ENCODE assay signal across 11 cellular contexts in the genomic region with DNA sequence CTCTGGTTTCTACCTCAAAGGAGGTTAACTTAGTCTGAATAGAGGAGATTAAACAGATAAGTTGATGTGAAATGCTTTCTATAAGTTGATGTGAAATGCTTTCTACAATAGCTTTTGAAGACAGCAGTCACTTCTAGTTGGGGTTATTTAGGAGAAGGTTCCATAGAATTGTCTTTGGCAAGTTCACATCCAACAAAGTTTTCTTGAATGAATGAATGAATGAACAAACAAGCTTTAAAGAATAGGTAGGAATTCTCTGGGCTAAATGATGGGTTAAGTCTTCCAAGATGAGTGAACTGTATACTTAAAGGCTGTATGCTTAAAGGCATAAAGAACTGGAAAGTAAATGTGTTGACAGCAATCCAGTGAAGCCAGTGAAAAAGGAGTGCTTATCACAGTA. TPM values are rescaled to one million over a fixed set of nuclear protein-coding genes. Genes with fewer than 3 reads are reported as not detected.
DNase-seq lines count a peak whose midpoint lies in the region; ATAC-seq and TF ChIP-seq lines count a peak whose summit lies in the region.
"Had no signal": no experiment of that assay in that cellular context is flagged by ENCODE, and none has a peak within 500 bp of the region (broad histone marks: within the 10 kb centered on the region; RNA-seq: fewer than 3 reads in every experiment).

No MANE protein-coding gene starts in this region.

- H3K4me1 ChIP-seq in right cardiac atrium (ENCODE audit: control insufficient read depth, insufficient read depth, low read length): peaks cover 2% of the 10 kb centered on the region
- H3K4me1 ChIP-seq in heart right ventricle: peaks cover 10 to 53% (median 39%) of the 10 kb centered on the region in 9 donors
- peaks cover 16% of the 10 kb centered on the region for H3K4me1 ChIP-seq in hepatocyte (ENCODE audit: insufficient read depth)

- no peaks in the 10 kb centered on the region for H3K9me3 ChIP-seq in right cardiac atrium (ENCODE audit: control insufficient read depth, low read length)
- no peaks in the 10 kb centered on the region for H3K9me3 ChIP-seq in heart right ventricle
- H3K9me3 ChIP-seq in hepatocyte (ENCODE audit: low read depth): no peaks in the 10 kb centered on the region
- H3K9me3 ChIP-seq: neutrophil had no signal

- H3K4me1 Mint-ChIP-seq in activated T-helper 1 cell treated with anti-CD3 and anti-CD28 coated beads, Interleukin-12 subunit alpha, Interleukin-12 subunit beta, Interleukin-2, Interleukin-4 antibody, amounts not matched to agents 30 ng/mL and 10 ng/mL and 1 ng/mL, durations not matched to agents 14 hours and 24 hours and 36 hours (ENCODE audit: low read depth): peaks cover 58% of the 10 kb centered on the region
- peaks cover 17% of the 10 kb centered on the region for H3K4me1 Mint-ChIP-seq in type B pancreatic cell (ENCODE audit: unreplicated experiment)

- DNase-seq in right cardiac atrium (no peak), heart right ventricle (no peak), hepatocyte (ENCODE audit: low spot score) (no peak), type B pancreatic cell (ENCODE audit: extremely low spot score, unreplicated experiment) (no peak), NCI-H146 (lab: John Stamatoyannopoulos, UW) (no peak), iPS-NIHi7 (ENCODE audit: extremely low spot score) (no peak)
- DNase-seq in activated T-helper 1 cell treated with anti-CD3 and anti-CD28 coated beads, Interleukin-12 subunit alpha, Interleukin-12 subunit beta, Interleukin-2, Interleukin-4 antibody, amounts not matched to agents 30 ng/mL and 10 ng/mL and 1 ng/mL, durations not matched to agents 14 hours and 24 hours and 36 hours (ENCODE audit: low spot score): no peak
- DNase-seq: activated CD4-positive, alpha-beta T cell treated with anti-CD3 and anti-CD28 coated beads, Interleukin-2, amount 50 U/mL, for 4 hours; NCI-H510A had no signal

- H3K4me3 ChIP-seq in right cardiac atrium (ENCODE audit: low read length) (peak overlapping the region; percentile 19), heart right ventricle (peak overlapping the region in 4 of 10 donors; percentile 63 to 91 (median 70)), hepatocyte (no peak overlapping the region)

- H3K4me3 Mint-ChIP-seq in activated T-helper 1 cell treated with anti-CD3 and anti-CD28 coated beads, Interleukin-12 subunit alpha, Interleukin-12 subunit beta, Interleukin-2, Interleukin-4 antibody, amounts not matched to agents 30 ng/mL and 10 ng/mL and 1 ng/mL, durations not matched to agents 14 hours and 24 hours and 36 hours: peak overlapping the region; percentile 92
- H3K4me3 Mint-ChIP-seq in type B pancreatic cell: peak overlapping the region; percentile 94

- peaks cover 15% of the 10 kb centered on the region for H3K36me3 Mint-ChIP-seq in activated T-helper 1 cell treated with anti-CD3 and anti-CD28 coated beads, Interleukin-12 subunit alpha, Interleukin-12 subunit beta, Interleukin-2, Interleukin-4 antibody, amounts not matched to agents 30 ng/mL and 10 ng/mL and 1 ng/mL, durations not matched to agents 14 hours and 24 hours and 36 hours (ENCODE audit: low read depth)
- H3K36me3 Mint-ChIP-seq in type B pancreatic cell: peaks cover 5% of the 10 kb centered on the region

- no peaks in the 10 kb centered on the region for H3K9me3 Mint-ChIP-seq in activated T-helper 1 cell treated with anti-CD3 and anti-CD28 coated beads, Interleukin-12 subunit alpha, Interleukin-12 subunit beta, Interleukin-2, Interleukin-4 antibody, amounts not matched to agents 30 ng/mL and 10 ng/mL and 1 ng/mL, durations not matched to agents 14 hours and 24 hours and 36 hours
- no peaks in the 10 kb centered on the region for H3K9me3 Mint-ChIP-seq in type B pancreatic cell

- no peak overlapping the region for H2AFZ ChIP-seq in hepatocyte

- H3K27me3 ChIP-seq in right cardiac atrium (ENCODE audit: control insufficient read depth, insufficient read depth): no peaks in the 10 kb centered on the region
- no peaks in the 10 kb centered on the region for H3K27me3 ChIP-seq in heart right ventricle
- no peaks in the 10 kb centered on the region for H3K27me3 ChIP-seq in hepatocyte
- H3K27me3 ChIP-seq: neutrophil had no signal

- intact Hi-C loops in right cardiac atrium (cut with DNase I): loop anchor here in 2 of 4 donors (5.0 to 10.0 kb wide), 2 partner anchors 316 to 649 kb away; a partner anchor contains a TSS
- intact Hi-C loops in heart right ventricle (cut with DNase I): loop anchor here in 6 of 10 donors (2.0 to 10.0 kb wide), 7 partner anchors 19 to 649 kb away; a partner anchor contains a TSS
- intact Hi-C loops in activated T-helper 1 cell treated with anti-CD3 and anti-CD28 coated beads, Interleukin-12 subunit alpha, Interleukin-12 subunit beta, Interleukin-2, Interleukin-4 antibody, amounts not matched to agents 30 ng/mL and 10 ng/mL and 1 ng/mL, durations not matched to agents 14 hours and 24 hours and 36 hours (cut with micrococcal nuclease): loop anchor here (2.0 to 5.0 kb wide), 7 partner anchors 17 to 651 kb away; no protein-coding TSS in a partner anchor

- no peak overlapping the region for H3K27ac ChIP-seq in right cardiac atrium (ENCODE audit: low read length)
- H3K27ac ChIP-seq in heart right ventricle: no peak overlapping the region
- H3K27ac ChIP-seq in hepatocyte: no peak overlapping the region

- peaks cover 12% of the 10 kb centered on the region for H3K27me3 Mint-ChIP-seq in activated T-helper 1 cell treated with anti-CD3 and anti-CD28 coated beads, Interleukin-12 subunit alpha, Interleukin-12 subunit beta, Interleukin-2, Interleukin-4 antibody, amounts not matched to agents 30 ng/mL and 10 ng/mL and 1 ng/mL, durations not matched to agents 14 hours and 24 hours and 36 hours (ENCODE audit: insufficient read depth)
- H3K27me3 Mint-ChIP-seq in type B pancreatic cell: peaks cover 4% of the 10 kb centered on the region

- no peak for ATAC-seq in right cardiac atrium
- ATAC-seq in heart right ventricle: no peak
- no peak for ATAC-seq in HG02588 (IDR thresholded peaks at IDR 0.05; ENCODE audit: unreplicated experiment)

- peaks cover 63% of the 10 kb centered on the region for H3K79me2 ChIP-seq in hepatocyte

- peaks cover 30% of the 10 kb centered on the region for H4K20me1 ChIP-seq in hepatocyte (ENCODE audit: insufficient read depth, poor library complexity, severe bottlenecking)

- H3K36me3 ChIP-seq in heart right ventricle (peaks cover 0 to 40% (median 5%) of the 10 kb centered on the region in 9 donors), hepatocyte (replicated peaks; ENCODE audit: insufficient read depth, low read depth) (no peaks in the 10 kb centered on the region)

- peak overlapping the region; percentile 45 for H3K27ac Mint-ChIP-seq in activated T-helper 1 cell treated with anti-CD3 and anti-CD28 coated beads, Interleukin-12 subunit alpha, Interleukin-12 subunit beta, Interleukin-2, Interleukin-4 antibody, amounts not matched to agents 30 ng/mL and 10 ng/mL and 1 ng/mL, durations not matched to agents 14 hours and 24 hours and 36 hours
- no peak overlapping the region for H3K27ac Mint-ChIP-seq in type B pancreatic cell

- no peaks in the 10 kb centered on the region for H3K9me2 ChIP-seq in hepatocyte (replicated peaks; ENCODE audit: insufficient read depth)

- peak overlapping the region; percentile 77 for H3K4me2 ChIP-seq in hepatocyte

- TF ChIP-seq CTCF in heart right ventricle (IDR thresholded peaks at IDR 0.05) (no peak), hepatocyte (IDR thresholded peaks at IDR 0.05; ENCODE audit: poor library complexity) (no peak), type B pancreatic cell (conservative IDR thresholded peaks at IDR 0.05) (no peak)

RNA-seq across cellular contexts. Expression of a gene that starts 1.9 kb away (rescaled TPM):
- total RNA-seq in right cardiac atrium: 10 to 100 TPM; 53.5 to 60.9 (median 55.4) TPM
- polyA plus RNA-seq in right cardiac atrium: 12.4 TPM
- total RNA-seq in heart right ventricle: 10 to 100 TPM; 47.9 to 70.2 (median 57.0) TPM
- 10 to 100 TPM in 1 of 2 donors, 1 to 10 TPM in 1; 9.2 to 10.2 TPM for polyA plus RNA-seq in heart right ventricle
- 56.1 and 57.3 TPM in 2 replicates for total RNA-seq in activated T-helper 1 cell treated with anti-CD3 and anti-CD28 coated beads, Interleukin-12 subunit alpha, Interleukin-12 subunit beta, Interleukin-2, Interleukin-4 antibody, amounts not matched to agents 30 ng/mL and 10 ng/mL and 1 ng/mL, durations not matched to agents 14 hours and 24 hours and 36 hours
- total RNA-seq in hepatocyte: 32.4 and 34.4 TPM in 2 replicates
- 29.5 and 33.9 TPM in 2 replicates for polyA plus RNA-seq in hepatocyte
- total RNA-seq in type B pancreatic cell (ENCODE audit: low replicate concordance): 43.3 and 57.5 TPM in 2 replicates

RNA-seq across cellular contexts. Expression of a gene that starts 18.5 kb away (rescaled TPM):
- 10 to 100 TPM; 25.3 to 32.7 (median 30.2) TPM for total RNA-seq in right cardiac atrium
- 37.3 TPM for polyA plus RNA-seq in right cardiac atrium
- 10 to 100 TPM; 27.6 to 51.9 (median 33.5) TPM for total RNA-seq in heart right ventricle
- polyA plus RNA-seq in heart right ventricle: 10 to 100 TPM; 33.1 to 64.9 TPM
- total RNA-seq in activated T-helper 1 cell treated with anti-CD3 and anti-CD28 coated beads, Interleukin-12 subunit alpha, Interleukin-12 subunit beta, Interleukin-2, Interleukin-4 antibody, amounts not matched to agents 30 ng/mL and 10 ng/mL and 1 ng/mL, durations not matched to agents 14 hours and 24 hours and 36 hours: 29.6 and 32.9 TPM in 2 replicates
- 7.8 and 20.4 TPM in 2 replicates for total RNA-seq in hepatocyte
- 41.0 and 44.5 TPM in 2 replicates for polyA plus RNA-seq in hepatocyte
- total RNA-seq in type B pancreatic cell (ENCODE audit: low replicate concordance): 13.9 and 18.9 TPM in 2 replicates
